Comparison of ENCODE assay signal across 28 cellular contexts in the genomic region with DNA sequence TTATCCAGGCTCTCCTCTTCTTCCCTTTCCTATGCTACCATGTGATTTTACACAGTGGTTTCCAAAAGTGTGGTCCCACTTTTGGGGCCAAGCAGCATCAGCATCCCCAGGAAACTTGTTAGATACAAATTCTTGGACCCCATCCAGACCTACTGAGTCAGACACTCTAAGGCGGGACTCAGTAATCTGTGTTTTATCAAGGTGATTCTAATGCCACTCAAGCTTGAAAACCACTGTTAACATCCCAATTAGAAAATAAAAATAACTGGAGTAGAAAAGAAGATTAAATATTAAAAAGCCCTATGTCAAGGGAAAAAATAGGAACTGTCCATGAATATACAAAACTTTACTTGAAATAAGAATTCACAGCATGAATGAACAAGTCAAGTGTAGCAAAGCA. TPM values are rescaled to one million over a fixed set of nuclear protein-coding genes. Genes with fewer than 3 reads are reported as not detected.
DNase-seq lines count a peak whose midpoint lies in the region; ATAC-seq, FAIRE-seq and TF ChIP-seq lines count a peak whose summit lies in the region.
"Had no signal": no experiment of that assay in that cellular context is flagged by ENCODE, and none has a peak within 500 bp of the region (broad histone marks: within the 10 kb centered on the region; RNA-seq: fewer than 3 reads in every experiment).

No MANE protein-coding gene starts in this region.

- H3K36me3 ChIP-seq in HepG2 (replicated peaks in 1 of 2; ENCODE audit: control insufficient read depth in 1 of 2, insufficient read depth in 2 of 2, low read length in 2 of 2) (0 out of 5 replicates have a peak, but pooled peaks cover 0 to 2% of the 10 kb centered on the region in 2 experiments), right lobe of liver (no peaks in the 10 kb centered on the region), bronchial epithelial cell (ENCODE audit: control insufficient read depth, insufficient read depth, low read length) (peaks cover 5% of the 10 kb centered on the region), aorta (ENCODE audit: control insufficient read depth in 1 of 2, insufficient read depth in 2 of 2, low read length in 1 of 2) (no peaks in the 10 kb centered on the region), MG63 (no peaks in the 10 kb centered on the region)
- H3K36me3 ChIP-seq: colonic mucosa, upper lobe of left lung had no signal

- TF ChIP-seq POLR2A in HepG2 (IDR thresholded peaks at IDR 0.05; ENCODE audit: insufficient read depth in 1 of 2, low read depth in 2 of 2, low read length in 2 of 2), result no peak
- TF ChIP-seq POLR2A in right lobe of liver (IDR thresholded peaks at IDR 0.05), result no peak

- no peak for TF ChIP-seq RAD21 in HepG2 (CRISPR knock-in tag; IDR thresholded peaks at IDR 0.05)

- H3K9me3 Mint-ChIP-seq in mesothelial cell of epicardium, result no peaks in the 10 kb centered on the region
- H3K9me3 Mint-ChIP-seq: activated naive CD4-positive, alpha-beta T cell treated with anti-CD3 and anti-CD28 coated beads, Interleukin-2, amount 10 ng/mL, durations not matched to agents 7 days and 5 days; stimulated activated effector memory CD8-positive, alpha-beta T cell treated with anti-CD3 and anti-CD28 coated beads, Interleukin-12 subunit alpha, Interleukin-12 subunit beta, amount 100 ng/mL, for 72 hours; T-helper 2 cell treated with Interferon-gamma antibody and Interleukin-4, amounts not matched to agents 5 μg/mL and 100 μg/mL, for 36 hours had no signal

- H2AFZ ChIP-seq in HepG2 (ENCODE audit: low read length), result no peak overlapping the region
- H2AFZ ChIP-seq: GM23338 had no signal

- in situ Hi-C loops in HepG2 (cut with HindIII; ENCODE audit: extremely low pct_ligation_motif_present, low pct_unique_long_range_greater_than_20kb), result no loop called here

- no peak overlapping the region for H3K9ac ChIP-seq in HepG2 (ENCODE audit: insufficient read depth, low read depth, low read length)

- peak overlapping the region; percentile 67 for H3K27ac Mint-ChIP-seq in mesothelial cell of epicardium
- H3K27ac Mint-ChIP-seq: activated CD8-positive, alpha-beta T cell treated with anti-CD3 and anti-CD28 coated beads, Interleukin-2, amount 10 ng/mL, durations not matched to agents 7 days and 5 days; activated naive CD4-positive, alpha-beta T cell treated with anti-CD3 and anti-CD28 coated beads, Interleukin-2, amount 10 ng/mL, durations not matched to agents 7 days and 5 days; GM23338; HFFc6; stimulated activated effector memory CD8-positive, alpha-beta T cell treated with anti-CD3 and anti-CD28 coated beads, Interleukin-12 subunit alpha, Interleukin-12 subunit beta, amount 100 ng/mL, for 72 hours; T-helper 2 cell treated with Interferon-gamma antibody and Interleukin-4, amounts not matched to agents 5 μg/mL and 100 μg/mL, for 36 hours had no signal

- H3K27ac ChIP-seq in HepG2 (ENCODE audit: extremely low read length, insufficient read depth, low read length), result peak overlapping the region; percentile 66
- H3K27ac ChIP-seq in right lobe of liver, result no peak overlapping the region
- no peak overlapping the region for H3K27ac ChIP-seq in aorta (ENCODE audit: low read depth in 1 of 2, low read length in 2 of 2)
- H3K27ac ChIP-seq: colonic mucosa, upper lobe of left lung had no signal

- H3K36me3 Mint-ChIP-seq in mesothelial cell of epicardium, result peaks cover 8% of the 10 kb centered on the region
- H3K36me3 Mint-ChIP-seq: activated naive CD4-positive, alpha-beta T cell treated with anti-CD3 and anti-CD28 coated beads, Interleukin-2, amount 10 ng/mL, durations not matched to agents 7 days and 5 days; stimulated activated effector memory CD8-positive, alpha-beta T cell treated with anti-CD3 and anti-CD28 coated beads, Interleukin-12 subunit alpha, Interleukin-12 subunit beta, amount 100 ng/mL, for 72 hours had no signal

- TF ChIP-seq CTCF in HepG2 (CRISPR knock-in tag; IDR thresholded peaks at IDR 0.05), result no peak
- TF ChIP-seq CTCF in right lobe of liver (IDR thresholded peaks at IDR 0.05), result no peak
- no peak for TF ChIP-seq CTCF in bronchial epithelial cell (IDR thresholded peaks at IDR 0.05; ENCODE audit: insufficient read depth, low read length, severe bottlenecking)
- TF ChIP-seq CTCF in mesothelial cell of epicardium (IDR thresholded peaks at IDR 0.05; ENCODE audit: unreplicated experiment), result no peak

- no peak overlapping the region for H3K4me3 Mint-ChIP-seq in mesothelial cell of epicardium
- H3K4me3 Mint-ChIP-seq: activated CD8-positive, alpha-beta T cell treated with anti-CD3 and anti-CD28 coated beads, Interleukin-2, amount 10 ng/mL, durations not matched to agents 7 days and 5 days; activated naive CD4-positive, alpha-beta T cell treated with anti-CD3 and anti-CD28 coated beads, Interleukin-2, amount 10 ng/mL, durations not matched to agents 7 days and 5 days; GM23338; HFFc6; stimulated activated effector memory CD8-positive, alpha-beta T cell treated with anti-CD3 and anti-CD28 coated beads, Interleukin-12 subunit alpha, Interleukin-12 subunit beta, amount 100 ng/mL, for 72 hours; T-helper 2 cell treated with Interferon-gamma antibody and Interleukin-4, amounts not matched to agents 5 μg/mL and 100 μg/mL, for 36 hours had no signal

- peaks cover 47% of the 10 kb centered on the region for H3K79me2 ChIP-seq in HepG2 (ENCODE audit: insufficient read depth, low read length)

- H3K9me3 ChIP-seq in HepG2 (ENCODE audit: low read length) (no peaks in the 10 kb centered on the region), right lobe of liver (no peaks in the 10 kb centered on the region), aorta (ENCODE audit: control insufficient read depth, low read length) (no peaks in the 10 kb centered on the region), MG63 (no peaks in the 10 kb centered on the region)
- H3K9me3 ChIP-seq: colonic mucosa, upper lobe of left lung had no signal

- no peak overlapping the region for H3K4me2 ChIP-seq in HepG2 (ENCODE audit: low read depth, low read length)
- H3K4me2 ChIP-seq: GM23338 had no signal

- H3K4me1 ChIP-seq in HepG2 (ENCODE audit: insufficient read depth, low read length) (peaks cover 54% of the 10 kb centered on the region), right lobe of liver (no peaks in the 10 kb centered on the region), aorta (ENCODE audit: control insufficient read depth in 1 of 2, insufficient read depth in 2 of 2, low read length in 2 of 2) (no peaks in the 10 kb centered on the region)
- H3K4me1 ChIP-seq: colonic mucosa, upper lobe of left lung had no signal

- ATAC-seq in HepG2, result no peak
- no peak for ATAC-seq in right lobe of liver
- no peak for ATAC-seq in GM18868 (IDR thresholded peaks at IDR 0.05; ENCODE audit: unreplicated experiment)
- ATAC-seq in aorta (ENCODE audit: low FRiP score), result no peak
- ATAC-seq: activated CD8-positive, alpha-beta T cell treated with anti-CD3 and anti-CD28 coated beads, Interleukin-2, amount 10 ng/mL, durations not matched to agents 7 days and 5 days; GM23338; K562; stimulated activated effector memory CD8-positive, alpha-beta T cell treated with anti-CD3 and anti-CD28 coated beads, Interleukin-12 subunit alpha, Interleukin-12 subunit beta, amount 100 ng/mL, for 72 hours had no signal

- H3K27me3 ChIP-seq in HepG2 (ENCODE audit: control insufficient read depth in 1 of 2, insufficient read depth in 2 of 2, low read length in 2 of 2) (no peaks in the 10 kb centered on the region), right lobe of liver (no peaks in the 10 kb centered on the region), bronchial epithelial cell (ENCODE audit: control insufficient read depth, insufficient read depth, low read length) (no peaks in the 10 kb centered on the region), aorta (ENCODE audit: control insufficient read depth in 1 of 2, insufficient read depth in 2 of 2, low read length in 1 of 2) (peaks cover 0 to 1% of the 10 kb centered on the region in 2 donors), MG63 (no peaks in the 10 kb centered on the region)
- H3K27me3 ChIP-seq: colonic mucosa, upper lobe of left lung had no signal

- H3K4me3 ChIP-seq in HepG2 (replicated peaks in 1 of 3; ENCODE audit: insufficient read depth in 1 of 3, low read depth in 2 of 3, low read length in 3 of 3), result no peak overlapping the region
- no peak overlapping the region for H3K4me3 ChIP-seq in right lobe of liver
- no peak overlapping the region for H3K4me3 ChIP-seq in bronchial epithelial cell (ENCODE audit: low read depth, low read length)
- H3K4me3 ChIP-seq in aorta (ENCODE audit: low read length in 2 of 2), result no peak overlapping the region
- no peak overlapping the region for H3K4me3 ChIP-seq in MG63
- H3K4me3 ChIP-seq: colonic mucosa, GM23338, K562, upper lobe of left lung had no signal

- DNase-seq in HepG2 (ENCODE audit: low spot score), result no peak
- DNase-seq in right lobe of liver, result no peak
- peak; percentile 83 for DNase-seq in bronchial epithelial cell (ENCODE audit: low read depth)
- DNase-seq in mesothelial cell of epicardium (ENCODE audit: low spot score in 2 of 2, unreplicated experiment in 2 of 2), result no peak
- DNase-seq in aorta, result no peak
- no peak for DNase-seq in MV-4-11 (lab: John Stamatoyannopoulos, UW)
- no peak for DNase-seq in MG63
- DNase-seq: 8988T; activated CD4-positive, alpha-beta T cell treated with anti-CD3 and anti-CD28 coated beads for 1 hour; activated CD8-positive, alpha-beta T cell treated with anti-CD3 and anti-CD28 coated beads, Interleukin-2, amount 10 ng/mL, durations not matched to agents 7 days and 5 days; activated naive CD4-positive, alpha-beta T cell treated with anti-CD3 and anti-CD28 coated beads, Interleukin-2, amount 10 ng/mL, durations not matched to agents 7 days and 5 days; amniotic stem cell; colonic mucosa; effector CD8-positive, alpha-beta T cell; HFFc6; NCI-H1417; NCI-H2029 treated with DMSO at 0.1 percent for 48 hours; NCI-H526; SIG-M5; stimulated activated CD4-positive, alpha-beta T cell treated with anti-CD3 and anti-CD28 coated beads, Interleukin-15, amount 100 ng/mL, for 24 hours; stimulated activated CD4-positive, alpha-beta T cell treated with anti-CD3 and anti-CD28 coated beads, Interleukin-4, amount 100 ng/mL, for 4 hours; upper lobe of left lung had no signal

- intact Hi-C loops in HepG2 (cut with micrococcal nuclease; ENCODE audit: unreplicated experiment) (no loop called here), right lobe of liver (cut with DNase I) (no loop called here), aorta (cut with DNase I) (no loop called here)

- H4K20me1 ChIP-seq in HepG2 (ENCODE audit: insufficient read depth, low read length), result peaks cover 3% of the 10 kb centered on the region; the same call in 1 of the 2 replicates

- TF ChIP-seq EP300 in HepG2 (IDR thresholded peaks at IDR 0.05; ENCODE audit: low read depth in 2 of 2, low read length in 2 of 2) (no peak), HepG2 (CRISPR knock-in tag; IDR thresholded peaks at IDR 0.05; ENCODE audit: borderline replicate concordance) (no peak)

- WGBS in HepG2 (ENCODE audit: low lambda C conversion rate), result 100% methylated on average over 1 of the region's 1 CpG
- WGBS in right lobe of liver (ENCODE audit: insufficient coverage, low coverage, low lambda C conversion rate, missing lambda C conversion rate), result 75% methylated on average over 1 of the region's 1 CpG
- WGBS in aorta, 2 donors, result 77 to 82% methylated on average over 1 of the region's 1 CpG

- no peaks in the 10 kb centered on the region for H3K27me3 Mint-ChIP-seq in mesothelial cell of epicardium (ENCODE audit: low read depth)
- H3K27me3 Mint-ChIP-seq: activated naive CD4-positive, alpha-beta T cell treated with anti-CD3 and anti-CD28 coated beads, Interleukin-2, amount 10 ng/mL, durations not matched to agents 7 days and 5 days had no signal

- peaks cover 43% of the 10 kb centered on the region for H3K4me1 Mint-ChIP-seq in mesothelial cell of epicardium
- H3K4me1 Mint-ChIP-seq: activated naive CD4-positive, alpha-beta T cell treated with anti-CD3 and anti-CD28 coated beads, Interleukin-2, amount 10 ng/mL, durations not matched to agents 7 days and 5 days; stimulated activated effector memory CD8-positive, alpha-beta T cell treated with anti-CD3 and anti-CD28 coated beads, Interleukin-12 subunit alpha, Interleukin-12 subunit beta, amount 100 ng/mL, for 72 hours had no signal

- no TSS peak for BruUV-seq in HepG2 (replicated peaks; lab: Mats Ljungman, UMichigan)

- POLR2A ChIA-PET in HepG2 (lab: Yijun Ruan, JAX), result interaction anchor here (2.3 kb wide), 1 partner anchor 9 kb away, joined by 10 read pairs; no protein-coding TSS in a partner anchor

- FAIRE-seq in HepG2 (lab: Jason Lieb, UNC) (no peak), bronchial epithelial cell (lab: Jason Lieb, UNC) (no peak)
- FAIRE-seq: D721Med, K562 had no signal

- CTCF ChIA-PET in HepG2 (lab: Yijun Ruan, JAX; ENCODE audit: low intra/inter-chr PET ratio, low total read pairs), result no interaction called here

RNA-seq across cellular contexts. Expression of a gene that starts 10.8 kb away (rescaled TPM):
- total RNA-seq in HepG2 (2016; rRNA removed; fragmentation: Illumina TruSeq; extraction: Trizol) (23.3 and 24.4 TPM in 2 replicates), right lobe of liver (10 to 100 TPM in 5 of 6 experiments, 1 to 10 TPM in 1; 9.8 to 27.0 (median 16.4) TPM), bronchial epithelial cell (91.5 and 110 TPM in 2 replicates), mesothelial cell of epicardium (98.0 to 102 TPM (median 98.4 TPM) in 3 replicates), aorta (1 to 10 TPM; 4.3 to 4.7 TPM)
- total RNA-seq in HepG2 (2016; cell fraction: cytosol; rRNA removed; fragmentation: Illumina TruSeq; extraction: Trizol; ENCODE audit: low read depth), result 2.1 TPM in 2 replicates
- 21.9 TPM in 2 replicates for total RNA-seq in HepG2 (2016; cell fraction: insoluble cytoplasmic fraction; rRNA removed; fragmentation: Illumina TruSeq; extraction: Trizol)
- total RNA-seq in HepG2 (2016; cell fraction: membrane; rRNA removed; fragmentation: Illumina TruSeq; extraction: Trizol), result 7.9 and 9.7 TPM in 2 replicates
- total RNA-seq in HepG2 (2016; cell fraction: nucleus; rRNA removed; fragmentation: Illumina TruSeq; extraction: Trizol), result 39.4 and 49.1 TPM in 2 replicates
- polyA plus RNA-seq in HepG2 (2011; rRNA removed) (66.7 and 68.7 TPM in 2 replicates), aorta (1 to 10 TPM in 1 of 2 donors, under 1 TPM in 1; 0.10 to 3.3 TPM)
- polyA plus RNA-seq in HepG2 (2011; cell fraction: cytosol; rRNA removed), result 41.8 and 63.9 TPM in 2 replicates
- 13.3 and 19.3 TPM in 2 replicates for polyA plus RNA-seq in HepG2 (2011; cell fraction: nucleus; rRNA removed)
- polyA plus RNA-seq in HepG2 (2012), result 64.4 and 66.0 TPM in 2 replicates
- polyA plus RNA-seq in HepG2 (2016; cell fraction: cytosol; fragmentation: Illumina TruSeq; extraction: Trizol; ENCODE audit: low read depth), result 0.94 and 1.2 TPM in 2 replicates
- 19.4 and 19.6 TPM in 2 replicates for polyA plus RNA-seq in HepG2 (2016; cell fraction: insoluble cytoplasmic fraction; fragmentation: Illumina TruSeq; extraction: Trizol; ENCODE audit: low read depth)
- 2.8 and 3.7 TPM in 2 replicates for polyA plus RNA-seq in HepG2 (2016; cell fraction: membrane; fragmentation: Illumina TruSeq; extraction: Trizol; ENCODE audit: low read depth)
- 36.8 and 38.2 TPM in 2 replicates for polyA plus RNA-seq in HepG2 (2016; cell fraction: nucleus; fragmentation: Illumina TruSeq; extraction: Trizol; ENCODE audit: insufficient read depth, low read depth)
- polyA minus RNA-seq in HepG2 (2011; rRNA and poly(A)+ RNA removed; ENCODE audit: low replicate concordance), result 50.3 and 58.4 TPM in 2 replicates
- polyA minus RNA-seq in HepG2 (2011; cell fraction: cytosol; rRNA and poly(A)+ RNA removed), result 60.3 and 74.6 TPM in 2 replicates
- 28.8 and 46.7 TPM in 2 replicates for polyA minus RNA-seq in HepG2 (2011; cell fraction: nucleus; rRNA and poly(A)+ RNA removed)
- 8.8 and 12.7 TPM in 2 replicates for total RNA-seq in MG63 (2014; rRNA removed; shearing (Covaris generic); ENCODE audit: low replicate concordance)
- total RNA-seq: HFFc6 had no signal
